Comparison of ENCODE assay signal across 13 cellular contexts in the genomic region with DNA sequence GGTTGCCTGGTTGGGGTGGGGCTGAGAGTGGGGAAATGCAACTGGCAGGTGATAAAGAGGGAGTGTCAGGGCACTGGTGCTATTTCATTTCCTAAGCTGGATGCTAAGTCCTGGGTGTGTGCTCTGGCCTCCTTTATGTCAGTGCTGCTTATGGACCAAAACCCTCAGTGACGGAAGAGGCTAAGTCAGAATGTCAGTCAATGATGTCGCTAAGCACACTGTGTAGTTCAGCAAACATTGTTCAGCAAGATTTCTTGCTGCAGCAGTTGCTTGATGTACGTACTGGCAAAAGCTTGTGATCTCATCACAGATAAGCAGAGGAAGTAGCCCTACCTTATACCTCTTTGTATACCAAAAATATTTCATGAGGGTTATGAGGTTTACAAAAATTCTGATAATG.
"Had no signal": no experiment of that assay in that cellular context is flagged by ENCODE, and none has a peak within 500 bp of the region (broad histone marks: within the 10 kb centered on the region; RNA-seq: fewer than 3 reads in every experiment).

No MANE protein-coding gene starts in this region.

- H3K27me3 Mint-ChIP-seq: brain; stimulated activated naive CD8-positive, alpha-beta T cell treated with anti-CD3 and anti-CD28 coated beads, Interleukin-15, amount 100 ng/mL, for 72 hours had no signal

- H3K4me1 Mint-ChIP-seq: brain; immature natural killer cell; neural crest cell; stimulated activated naive CD8-positive, alpha-beta T cell treated with anti-CD3 and anti-CD28 coated beads, Interleukin-15, amount 100 ng/mL, for 72 hours had no signal

- H3K4me3 Mint-ChIP-seq: brain; immature natural killer cell; neural crest cell; stimulated activated naive CD8-positive, alpha-beta T cell treated with anti-CD3 and anti-CD28 coated beads, Interleukin-15, amount 100 ng/mL, for 72 hours had no signal

- H3K9me3 Mint-ChIP-seq: activated naive CD4-positive, alpha-beta T cell treated with anti-CD3 and anti-CD28 coated beads, Interleukin-2, amount 50 U/mL, for 72 hours; brain; immature natural killer cell; neural crest cell; stimulated activated naive CD8-positive, alpha-beta T cell treated with anti-CD3 and anti-CD28 coated beads, Interleukin-15, amount 100 ng/mL, for 72 hours had no signal

- DNase-seq: activated CD4-positive, alpha-beta T cell treated with anti-CD3 and anti-CD28 coated beads for 4 hours; activated gamma-delta T cell; effector memory CD4-positive, alpha-beta T cell; foreskin keratinocyte; immature natural killer cell; ovary; stimulated activated CD4-positive, alpha-beta T cell treated with anti-CD3 and anti-CD28 coated beads, Interleukin-1b, Interleukin-23, amount 100 ng/mL, for 48 hours; stimulated activated naive CD8-positive, alpha-beta T cell treated with anti-CD3 and anti-CD28 coated beads, Interleukin-15, amount 100 ng/mL, for 72 hours; upper lobe of left lung; WERI-Rb-1 had no signal

- H3K27ac Mint-ChIP-seq: activated naive CD4-positive, alpha-beta T cell treated with anti-CD3 and anti-CD28 coated beads, Interleukin-2, amount 50 U/mL, for 72 hours; immature natural killer cell had no signal

- ATAC-seq: activated naive CD4-positive, alpha-beta T cell treated with anti-CD3 and anti-CD28 coated beads, Interleukin-2, amount 50 U/mL, for 72 hours; foreskin keratinocyte; stimulated activated naive CD8-positive, alpha-beta T cell treated with anti-CD3 and anti-CD28 coated beads, Interleukin-15, amount 100 ng/mL, for 72 hours had no signal
